ENCODE assay signal across 17 cellular contexts in the genomic region with DNA sequence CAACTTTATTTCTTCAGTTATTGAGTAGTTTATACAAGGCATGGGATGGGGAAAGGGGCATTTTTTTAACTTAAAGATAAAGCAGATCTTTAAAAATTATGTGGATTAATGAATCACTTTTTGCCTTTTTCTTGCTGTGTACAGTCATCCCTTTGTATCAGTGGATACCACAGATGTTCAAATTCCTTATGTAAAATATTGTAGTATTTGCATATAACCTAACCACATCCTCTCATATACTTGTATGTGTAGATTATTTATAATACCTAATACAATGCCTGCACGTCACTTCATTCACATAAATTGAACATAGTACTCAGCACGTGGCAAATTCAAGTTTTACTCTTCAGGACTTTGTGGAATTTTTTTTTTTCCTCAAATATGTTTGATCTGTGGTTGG.
DNase-seq lines count a peak whose midpoint lies in the region; ATAC-seq lines count a peak whose summit lies in the region.
"Had no signal": no experiment of that assay in that cellular context is flagged by ENCODE, and none has a peak within 500 bp of the region (broad histone marks: within the 10 kb centered on the region; RNA-seq: fewer than 3 reads in every experiment).

No MANE protein-coding gene starts in this region.

- H3K36me3 Mint-ChIP-seq in memory B cell, result peaks cover 41% of the 10 kb centered on the region
- peaks cover 39% of the 10 kb centered on the region for H3K36me3 Mint-ChIP-seq in activated naive CD8-positive, alpha-beta T cell treated with anti-CD3 and anti-CD28 coated beads for 36 hours
- peaks cover 47% of the 10 kb centered on the region for H3K36me3 Mint-ChIP-seq in activated CD4-positive, alpha-beta T cell treated with anti-CD3 and anti-CD28 coated beads for 36 hours (ENCODE audit: low read depth)

- no peak overlapping the region for H3K4me2 ChIP-seq in mesendoderm (ENCODE audit: low read length)

- peaks cover 7% of the 10 kb centered on the region for H3K4me1 Mint-ChIP-seq in memory B cell
- H3K4me1 Mint-ChIP-seq in activated naive CD8-positive, alpha-beta T cell treated with anti-CD3 and anti-CD28 coated beads for 36 hours, result peaks cover 24% of the 10 kb centered on the region
- H3K4me1 Mint-ChIP-seq in activated CD4-positive, alpha-beta T cell treated with anti-CD3 and anti-CD28 coated beads for 36 hours, result peaks cover 16% of the 10 kb centered on the region

- no peak overlapping the region for H2AK5ac ChIP-seq in mesendoderm (ENCODE audit: low read length)

- no peaks in the 10 kb centered on the region for H3K27me3 Mint-ChIP-seq in memory B cell
- no peaks in the 10 kb centered on the region for H3K27me3 Mint-ChIP-seq in activated naive CD8-positive, alpha-beta T cell treated with anti-CD3 and anti-CD28 coated beads for 36 hours
- H3K27me3 Mint-ChIP-seq in activated CD4-positive, alpha-beta T cell treated with anti-CD3 and anti-CD28 coated beads for 36 hours, result no peaks in the 10 kb centered on the region

- no peak overlapping the region for H3K18ac ChIP-seq in mesendoderm (ENCODE audit: low read length)

- no peak overlapping the region for H2BK15ac ChIP-seq in mesendoderm (replicated peaks; ENCODE audit: low read depth)

- H3K23ac ChIP-seq in mesendoderm (ENCODE audit: low read length), result no peak overlapping the region

- no CpG with 5 or more reads among the region's 2 CpGs for WGBS in mesendoderm (ENCODE audit: extremely low coverage, insufficient coverage, low lambda C conversion rate)

- H3K4ac ChIP-seq in mesendoderm (ENCODE audit: low read depth, low read length), result no peak overlapping the region

- H3K79me2 ChIP-seq in mesendoderm (ENCODE audit: control insufficient read depth, insufficient read depth, low read length), result no peaks in the 10 kb centered on the region

- no peaks in the 10 kb centered on the region for H3K27me3 ChIP-seq in mesendoderm (ENCODE audit: insufficient read depth, low read length, poor library complexity)
- H3K27me3 ChIP-seq: Peyer's patch had no signal

- ATAC-seq in GM18520 (IDR thresholded peaks at IDR 0.05; ENCODE audit: unreplicated experiment) (peak; percentile 46), HG02938 (IDR thresholded peaks at IDR 0.05; ENCODE audit: unreplicated experiment) (peak; percentile 60), HG03469 (IDR thresholded peaks at IDR 0.05; ENCODE audit: unreplicated experiment) (peak; percentile 55), memory B cell (ENCODE audit: low read depth) (peak; percentile 41)
- no peak for ATAC-seq in activated CD4-positive, alpha-beta T cell treated with anti-CD3 and anti-CD28 coated beads for 36 hours
- ATAC-seq: Right ventricle myocardium inferior had no signal

- CTCF ChIA-PET in activated CD4-positive, alpha-beta T cell treated with anti-CD3 and anti-CD28 coated beads for 36 hours (lab: Charles Lee), result no interaction called here

- POLR2A ChIA-PET in activated CD4-positive, alpha-beta T cell treated with anti-CD3 and anti-CD28 coated beads for 36 hours (lab: Charles Lee), result no interaction called here

- no peak overlapping the region for H4K8ac ChIP-seq in mesendoderm (ENCODE audit: low read depth, low read length)

- no peaks in the 10 kb centered on the region for H3K79me1 ChIP-seq in mesendoderm (ENCODE audit: low read length)

- no peak overlapping the region for H2BK5ac ChIP-seq in mesendoderm (ENCODE audit: low read length)

- H3K27ac ChIP-seq in mesendoderm (ENCODE audit: low read depth, low read length), result no peak overlapping the region
- H3K27ac ChIP-seq: Peyer's patch had no signal

- H3K4me3 Mint-ChIP-seq in memory B cell, result no peak overlapping the region
- H3K4me3 Mint-ChIP-seq in activated naive CD8-positive, alpha-beta T cell treated with anti-CD3 and anti-CD28 coated beads for 36 hours, result no peak overlapping the region
- no peak overlapping the region for H3K4me3 Mint-ChIP-seq in activated CD4-positive, alpha-beta T cell treated with anti-CD3 and anti-CD28 coated beads for 36 hours

- no peak overlapping the region for H3K9ac ChIP-seq in mesendoderm (ENCODE audit: low read length)

- no peak overlapping the region for H2BK120ac ChIP-seq in mesendoderm (ENCODE audit: low read depth, low read length)

- H3K36me3 ChIP-seq in mesendoderm (ENCODE audit: control insufficient read depth, insufficient read depth, low read length), result no peaks in the 10 kb centered on the region

- no peak overlapping the region for H3K56ac ChIP-seq in mesendoderm (ENCODE audit: low read length)

- intact Hi-C loops in activated CD4-positive, alpha-beta T cell treated with anti-CD3 and anti-CD28 coated beads for 36 hours (cut with DNase I, micrococcal nuclease), result no loop called here

- H3K4me1 ChIP-seq in mesendoderm (ENCODE audit: control insufficient read depth, low read depth, low read length), result no peaks in the 10 kb centered on the region
- H3K4me1 ChIP-seq: Peyer's patch had no signal

- H3K27ac Mint-ChIP-seq in memory B cell, result no peak overlapping the region
- no peak overlapping the region for H3K27ac Mint-ChIP-seq in activated naive CD8-positive, alpha-beta T cell treated with anti-CD3 and anti-CD28 coated beads for 36 hours
- H3K27ac Mint-ChIP-seq in activated CD4-positive, alpha-beta T cell treated with anti-CD3 and anti-CD28 coated beads for 36 hours, result no peak overlapping the region

- DNase-seq in memory B cell (ENCODE audit: low spot score in 2 of 2), result no peak
- DNase-seq in mesendoderm, result no peak
- DNase-seq in activated naive CD8-positive, alpha-beta T cell treated with anti-CD3 and anti-CD28 coated beads for 36 hours, result no peak
- DNase-seq in DMS53 treated with DMSO at 0.1 percent for 48 hours (lab: John Stamatoyannopoulos, UW; ENCODE audit: unreplicated experiment), result no peak
- DNase-seq in activated CD4-positive, alpha-beta T cell treated with anti-CD3 and anti-CD28 coated beads for 36 hours, result no peak
- DNase-seq: DMS79, KBM-7, NCI-H1436 treated with DMSO at 0.1 percent for 48 hours, NCI-H2029 treated with DMSO at 0.1 percent for 48 hours, NCI-H2171 treated with DMSO at 0.1 percent for 48 hours, NCI-H510A, Peyer's patch, T-helper 9 cell had no signal

- H3K4me3 ChIP-seq in mesendoderm (ENCODE audit: low read length), result no peak overlapping the region
- H3K4me3 ChIP-seq: Peyer's patch had no signal

- no peak overlapping the region for H4K5ac ChIP-seq in mesendoderm (ENCODE audit: low read length)

- H3K9me3 Mint-ChIP-seq in memory B cell, result no peaks in the 10 kb centered on the region
- H3K9me3 Mint-ChIP-seq in activated naive CD8-positive, alpha-beta T cell treated with anti-CD3 and anti-CD28 coated beads for 36 hours, result no peaks in the 10 kb centered on the region
- no peaks in the 10 kb centered on the region for H3K9me3 Mint-ChIP-seq in activated CD4-positive, alpha-beta T cell treated with anti-CD3 and anti-CD28 coated beads for 36 hours (ENCODE audit: low read depth)
